ENCODE assay signal across 20 cellular contexts in genomic region chr7:95630702-95631458, GRCh38. TPM values are rescaled to one million over a fixed set of nuclear protein-coding genes. Genes with fewer than 3 reads are reported as not detected.
DNase-seq lines count a peak whose midpoint lies in the region; ATAC-seq and TF ChIP-seq lines count a peak whose summit lies in the region.
"Had no signal": no experiment of that assay in that cellular context is flagged by ENCODE, and none has a peak within 500 bp of the region (broad histone marks: within the 10 kb centered on the region; RNA-seq: fewer than 3 reads in every experiment).

No MANE protein-coding gene starts in this region.

- H3K4me1 ChIP-seq in ACC112 (ENCODE audit: control insufficient read depth, insufficient read depth, low read length, unreplicated experiment) = peaks cover 32% of the 10 kb centered on the region
- H3K4me1 ChIP-seq: Caco-2 had no signal

- H3K36me3 ChIP-seq in ACC112 (ENCODE audit: insufficient read depth, low read length) = no peaks in the 10 kb centered on the region
- H3K36me3 ChIP-seq: adrenal gland had no signal

- no peak for ATAC-seq in HG02981 (IDR thresholded peaks at IDR 0.05; ENCODE audit: unreplicated experiment)
- ATAC-seq: T-helper 17 cell had no signal

- no peak for TF ChIP-seq CTCF in fibroblast of pulmonary artery (IDR thresholded peaks at IDR 0.05; ENCODE audit: low read length, missing control alignments)

- H3K27ac ChIP-seq in ACC112 (ENCODE audit: low read depth, low read length) = 0 out of 2 replicates have a peak overlapping the region, but pooled peaks have one; percentile 1

- no peak for TF ChIP-seq POLR2A in erythroblast (IDR thresholded peaks at IDR 0.05; ENCODE audit: low read length)

- H3K4me3 ChIP-seq in ACC112 (ENCODE audit: low read depth, low read length) = no peak overlapping the region
- no peak overlapping the region for H3K4me3 ChIP-seq in fibroblast of pulmonary artery (replicated peaks; ENCODE audit: low read depth, low read length)
- H3K4me3 ChIP-seq: adrenal gland had no signal

- no peaks in the 10 kb centered on the region for H3K79me2 ChIP-seq in ACC112 (ENCODE audit: control insufficient read depth, insufficient read depth, low read length, unreplicated experiment)

- peak; percentile 84 for DNase-seq in SK-MEL-5 (ENCODE audit: low read depth, low spot score)
- peak; percentile 66 for DNase-seq in fibroblast of pulmonary artery (ENCODE audit: low read depth)
- peak; percentile 63 for DNase-seq in renal cortical epithelial cell (ENCODE audit: low read depth)
- DNase-seq in NCI-H187 (lab: John Stamatoyannopoulos, UW) = no peak
- DNase-seq in erythroblast (lab: John Stamatoyannopoulos, UW) = no peak
- no peak for DNase-seq in RKO (ENCODE audit: low spot score)
- DNase-seq: activated B cell treated with CpG ODN at 0.5 μM for 24 hours, adrenal gland, AML-193, Caco-2, endodermal cell, MM.1S, NCI-H187 treated with DMSO at 0.1 percent for 48 hours, NCI-H446, retina, SIG-M5, T-helper 17 cell had no signal

- in situ Hi-C loops in SK-MEL-5 (cut with HindIII; ENCODE audit: low pct_unique_long_range_greater_than_20kb, low sequenced_read_pairs) = no loop called here

- H2AFZ ChIP-seq in ACC112 (ENCODE audit: low read length, unreplicated experiment) = no peak overlapping the region

- no peaks in the 10 kb centered on the region for H3K27me3 ChIP-seq in ACC112 (ENCODE audit: insufficient read depth, low read length)
- H3K27me3 ChIP-seq: adrenal gland had no signal

RNA-seq across cellular contexts. Expression of gene PDK4, which starts 34.6 kb away (rescaled TPM):
- total RNA-seq in SK-MEL-5 (2014; rRNA removed; shearing (Covaris generic)) = 304 and 331 TPM in 2 replicates
- polyA plus RNA-seq in SK-MEL-5 (2015; cell fraction: cytosol; rRNA removed) = 140 and 181 TPM in 2 replicates
- 298 and 303 TPM in 2 replicates for polyA plus RNA-seq in SK-MEL-5 (2015; cell fraction: nucleus; rRNA removed)
- total RNA-seq in renal cortical epithelial cell = 1.9 and 5.8 TPM in 2 replicates
- total RNA-seq: activated T-helper 2 cell treated with anti-CD3 and anti-CD28 coated beads, Interferon-gamma antibody, Interleukin-2, Interleukin-4, amounts not matched to agents 10 μg/mL and 5 μg/mL and 100 μg/mL, durations not matched to agents 14 hours and 24 hours and 36 hours had no signal

Comparison
In these comparisons a context has a peak if more than half of its experiments do, and no peak if none do; other contexts are left out.
1. DNase-seq: peak in SK-MEL-5 (single experiment), fibroblast of pulmonary artery (single experiment) and renal cortical epithelial cell (single experiment); none in NCI-H187 (0 of 2), erythroblast (0 of 2) and RKO (single experiment).
2. RNA of gene PDK4, which starts 34.6 kb away (total RNA-seq): 304 to 331 TPM in SK-MEL-5; 1.9 to 5.8 TPM in renal cortical epithelial cell; every median in the first group is over 10 times any median in the second.